Comparison of ENCODE assay signal across 19 cellular contexts in genomic region chr3:190209533-190209932, GRCh38.
"Had no signal": no experiment of that assay in that cellular context is flagged by ENCODE, and none has a peak within 500 bp of the region (broad histone marks: within the 10 kb centered on the region; RNA-seq: fewer than 3 reads in every experiment).

No MANE protein-coding gene starts in this region.

- DNase-seq: dorsolateral prefrontal cortex; effector CD4-positive, alpha-beta T cell; foreskin fibroblast; gastrocnemius medialis; head of caudate nucleus; left ventricle myocardium superior; lower lobe of right lung; naive thymus-derived CD8-positive, alpha-beta T cell; nephron progenitor cell; nucleus accumbens; right cardiac atrium; sigmoid colon; stimulated activated CD4-positive, alpha-beta T cell treated with anti-CD3 and anti-CD28 coated beads, Interleukin-2, amount 100 ng/mL, for 24 hours; stimulated activated CD4-positive, alpha-beta T cell treated with anti-CD3 and anti-CD28 coated beads, Interleukin-4, amount 100 ng/mL, for 24 hours; stimulated activated naive CD4-positive, alpha-beta T cell treated with Interleukin-2 at 50 U/mL for 16 hours; stomach; thyroid gland; trophoblast cell had no signal

- ATAC-seq: gastrocnemius medialis; left ventricle myocardium superior; lower lobe of right lung; naive thymus-derived CD8-positive, alpha-beta T cell; right cardiac atrium; stimulated activated effector memory CD8-positive, alpha-beta T cell treated with anti-CD3 and anti-CD28 coated beads, Interleukin-12 subunit alpha, Interleukin-12 subunit beta, amount 100 ng/mL, for 72 hours had no signal

- H3K4me1 Mint-ChIP-seq: nephron progenitor cell had no signal

- H3K4me3 Mint-ChIP-seq: naive thymus-derived CD8-positive, alpha-beta T cell; nephron progenitor cell; stimulated activated effector memory CD8-positive, alpha-beta T cell treated with anti-CD3 and anti-CD28 coated beads, Interleukin-12 subunit alpha, Interleukin-12 subunit beta, amount 100 ng/mL, for 72 hours had no signal

- H3K9me3 Mint-ChIP-seq: stimulated activated effector memory CD8-positive, alpha-beta T cell treated with anti-CD3 and anti-CD28 coated beads, Interleukin-12 subunit alpha, Interleukin-12 subunit beta, amount 100 ng/mL, for 72 hours had no signal

- H3K36me3 Mint-ChIP-seq: naive thymus-derived CD8-positive, alpha-beta T cell; stimulated activated effector memory CD8-positive, alpha-beta T cell treated with anti-CD3 and anti-CD28 coated beads, Interleukin-12 subunit alpha, Interleukin-12 subunit beta, amount 100 ng/mL, for 72 hours had no signal

- H3K27ac Mint-ChIP-seq: naive thymus-derived CD8-positive, alpha-beta T cell; nephron progenitor cell; stimulated activated effector memory CD8-positive, alpha-beta T cell treated with anti-CD3 and anti-CD28 coated beads, Interleukin-12 subunit alpha, Interleukin-12 subunit beta, amount 100 ng/mL, for 72 hours had no signal
